ENCODE assay signal across 1 cellular context in the genomic region with DNA sequence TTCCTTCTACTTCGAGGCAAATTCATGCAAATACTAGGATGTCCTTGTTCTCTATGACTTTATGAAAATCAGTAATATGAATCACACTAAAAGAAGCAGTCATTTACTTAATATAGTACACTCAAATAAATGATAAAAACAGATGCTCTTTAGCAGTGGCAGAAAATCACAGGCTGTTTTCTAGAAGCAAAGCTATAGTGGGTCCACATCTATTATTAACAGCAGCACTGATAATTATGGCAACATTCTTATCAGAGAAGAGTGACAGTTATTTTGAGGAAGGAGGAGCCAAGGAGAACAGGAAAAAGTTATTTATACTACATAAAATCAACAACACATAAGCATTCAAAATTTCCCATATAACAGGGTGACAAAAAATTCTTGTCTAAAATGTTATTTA.
TF ChIP-seq lines count a peak whose summit lies in the region.

No MANE protein-coding gene starts in this region.

TF ChIP-seq in IMR-90, 13 proteins besides CTCF, POLR2A, EP300 and RAD21:
- TF ChIP-seq, protein P1, sequence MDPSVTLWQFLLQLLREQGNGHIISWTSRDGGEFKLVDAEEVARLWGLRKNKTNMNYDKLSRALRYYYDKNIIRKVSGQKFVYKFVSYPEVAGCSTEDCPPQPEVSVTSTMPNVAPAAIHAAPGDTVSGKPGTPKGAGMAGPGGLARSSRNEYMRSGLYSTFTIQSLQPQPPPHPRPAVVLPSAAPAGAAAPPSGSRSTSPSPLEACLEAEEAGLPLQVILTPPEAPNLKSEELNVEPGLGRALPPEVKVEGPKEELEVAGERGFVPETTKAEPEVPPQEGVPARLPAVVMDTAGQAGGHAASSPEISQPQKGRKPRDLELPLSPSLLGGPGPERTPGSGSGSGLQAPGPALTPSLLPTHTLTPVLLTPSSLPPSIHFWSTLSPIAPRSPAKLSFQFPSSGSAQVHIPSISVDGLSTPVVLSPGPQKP (IDR thresholded peaks at IDR 0.05; ENCODE audit: borderline replicate concordance, low read depth, low read length) = no peak
- TF ChIP-seq MXI1 (IDR thresholded peaks at IDR 0.05; ENCODE audit: borderline replicate concordance, low read depth, low read length) (no peak), RCOR1 (IDR thresholded peaks at IDR 0.05; ENCODE audit: insufficient replicate concordance, low read length) (no peak), FOS (IDR thresholded peaks at IDR 0.05; ENCODE audit: low read depth, low read length) (no peak), CHD1 (IDR thresholded peaks at IDR 0.05; ENCODE audit: low read depth, low read length) (no peak), MAZ (IDR thresholded peaks at IDR 0.05; ENCODE audit: borderline replicate concordance, low read depth, low read length) (no peak), MAFK (IDR thresholded peaks at IDR 0.05; ENCODE audit: low read depth, low read length) (no peak), NFE2L2 (IDR thresholded peaks at IDR 0.05; ENCODE audit: low read depth, low read length) (no peak), SMC3 (IDR thresholded peaks at IDR 0.05; ENCODE audit: low read depth, low read length) (no peak), CEBPB (IDR thresholded peaks at IDR 0.05; ENCODE audit: low read depth, low read length) (no peak), RFX5 (IDR thresholded peaks at IDR 0.05; ENCODE audit: low read depth, low read length) (no peak), BHLHE40 (IDR thresholded peaks at IDR 0.05; ENCODE audit: low read depth, low read length) (no peak)
- TF ChIP-seq, protein P2, sequence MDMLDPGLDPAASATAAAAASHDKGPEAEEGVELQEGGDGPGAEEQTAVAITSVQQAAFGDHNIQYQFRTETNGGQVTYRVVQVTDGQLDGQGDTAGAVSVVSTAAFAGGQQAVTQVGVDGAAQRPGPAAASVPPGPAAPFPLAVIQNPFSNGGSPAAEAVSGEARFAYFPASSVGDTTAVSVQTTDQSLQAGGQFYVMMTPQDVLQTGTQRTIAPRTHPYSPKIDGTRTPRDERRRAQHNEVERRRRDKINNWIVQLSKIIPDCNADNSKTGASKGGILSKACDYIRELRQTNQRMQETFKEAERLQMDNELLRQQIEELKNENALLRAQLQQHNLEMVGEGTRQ (IDR thresholded peaks at IDR 0.05; ENCODE audit: low read depth, low read length) = no peak
